In the genomic region with DNA sequence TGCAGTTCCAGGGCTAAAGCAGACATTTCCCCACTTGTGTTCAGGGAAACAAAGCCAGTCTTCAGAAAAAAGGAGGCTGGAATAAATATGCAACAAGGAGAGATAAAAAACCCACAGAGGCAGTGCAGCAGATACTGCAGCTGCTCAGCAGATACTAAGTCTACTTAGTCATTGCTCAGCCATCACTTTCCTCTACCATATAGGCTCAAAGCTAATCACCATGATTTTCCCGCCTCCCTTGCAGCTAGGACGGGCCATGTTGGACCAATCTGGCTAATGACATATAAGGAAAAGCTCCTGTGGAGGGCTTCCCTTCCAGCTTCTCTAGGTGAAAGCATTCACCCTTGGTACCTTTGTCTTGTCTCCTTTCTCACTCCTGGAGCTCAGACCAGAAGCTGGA, we compare ENCODE assay signal across 22 cellular contexts. TPM values are rescaled to one million over a fixed set of nuclear protein-coding genes. Genes with fewer than 3 reads are reported as not detected.
"Had no signal": no experiment of that assay in that cellular context is flagged by ENCODE, and none has a peak within 500 bp of the region (broad histone marks: within the 10 kb centered on the region; RNA-seq: fewer than 3 reads in every experiment).

No MANE protein-coding gene starts in this region.

- H3K27me3 ChIP-seq: heart left ventricle, pancreas, stomach had no signal

- ATAC-seq: effector memory CD8-positive, alpha-beta T cell; heart left ventricle; left lobe of liver; mucosa of descending colon; naive thymus-derived CD8-positive, alpha-beta T cell; right cardiac atrium had no signal

- H3K9me3 ChIP-seq: pancreas had no signal

- DNase-seq: effector memory CD8-positive, alpha-beta T cell; erythroblast; heart left ventricle; hippocampal formation; islet precursor cell; mucosa of descending colon; naive thymus-derived CD8-positive, alpha-beta T cell; occipital lobe; pancreas; right cardiac atrium; small intestine; stimulated activated CD4-positive, alpha-beta T cell treated with anti-CD3 and anti-CD28 coated beads, Interleukin-12 subunit alpha, Interleukin-12 subunit beta, amount 100 ng/mL, for 4 hours; stimulated activated naive CD4-positive, alpha-beta T cell; stomach; substantia nigra had no signal

- H3K27ac ChIP-seq: heart left ventricle, pancreas had no signal

- H3K4me1 ChIP-seq: pancreas had no signal

- H3K36me3 ChIP-seq: heart left ventricle, pancreas, stomach had no signal

- FAIRE-seq: colon, frontal cortex, pancreas, small intestine, urothelium cell line had no signal

- H3K4me3 ChIP-seq: heart left ventricle, mucosa of descending colon, pancreas, stomach had no signal

RNA-seq across cellular contexts. Expression of gene CTRC, which starts 38.5 kb away (rescaled TPM):
- total RNA-seq: frontal cortex, glomerular endothelial cell, lower leg skin, mucosa of descending colon, occipital lobe, stomach had no signal
- polyA plus RNA-seq: heart left ventricle, right cardiac atrium had no signal

RNA-seq across cellular contexts. Expression of gene CELA2A, which starts 56.8 kb away (rescaled TPM):
- total RNA-seq: frontal cortex; glomerular endothelial cell; lower leg skin; mucosa of descending colon; naive thymus-derived CD8-positive, alpha-beta T cell; occipital lobe; progenitor cell of endocrine pancreas; right cardiac atrium had no signal
- polyA plus RNA-seq: heart left ventricle; naive thymus-derived CD8-positive, alpha-beta T cell; right cardiac atrium had no signal
